1 cellular context compared by ENCODE assay signal in genomic region chr16:30652718-30653117, GRCh38.
TF ChIP-seq lines count a peak whose summit lies in the region.

No MANE protein-coding gene starts in this region.

TF ChIP-seq in GM23338, 12 proteins besides CTCF, POLR2A, EP300 and RAD21 (continued from another document):
- TF ChIP-seq ZNF462 (CRISPR knock-in tag; IDR thresholded peaks at IDR 0.05) (no peak), STAT1 (IDR thresholded peaks at IDR 0.05; ENCODE audit: unreplicated experiment) (no peak), EZH2 (IDR thresholded peaks at IDR 0.05; ENCODE audit: low read depth, unreplicated experiment) (no peak), NANOG (IDR thresholded peaks at IDR 0.05; ENCODE audit: borderline replicate concordance) (no peak), REST (IDR thresholded peaks at IDR 0.05; ENCODE audit: unreplicated experiment) (no peak), JUNB (IDR thresholded peaks at IDR 0.05; ENCODE audit: unreplicated experiment) (no peak), CREB1 (CRISPR knock-in tag; IDR thresholded peaks at IDR 0.05; ENCODE audit: low read depth) (no peak), EZH2phosphoT487 (IDR thresholded peaks at IDR 0.05; ENCODE audit: unreplicated experiment) (no peak), POLR2AphosphoS5 (IDR thresholded peaks at IDR 0.05; ENCODE audit: low read depth) (no peak), ETS1 (IDR thresholded peaks at IDR 0.05) (no peak), ZNF114 (CRISPR knock-in tag; IDR thresholded peaks at IDR 0.05) (no peak)
